Comparison of ENCODE assay signal across 1 cellular context in the genomic region with DNA sequence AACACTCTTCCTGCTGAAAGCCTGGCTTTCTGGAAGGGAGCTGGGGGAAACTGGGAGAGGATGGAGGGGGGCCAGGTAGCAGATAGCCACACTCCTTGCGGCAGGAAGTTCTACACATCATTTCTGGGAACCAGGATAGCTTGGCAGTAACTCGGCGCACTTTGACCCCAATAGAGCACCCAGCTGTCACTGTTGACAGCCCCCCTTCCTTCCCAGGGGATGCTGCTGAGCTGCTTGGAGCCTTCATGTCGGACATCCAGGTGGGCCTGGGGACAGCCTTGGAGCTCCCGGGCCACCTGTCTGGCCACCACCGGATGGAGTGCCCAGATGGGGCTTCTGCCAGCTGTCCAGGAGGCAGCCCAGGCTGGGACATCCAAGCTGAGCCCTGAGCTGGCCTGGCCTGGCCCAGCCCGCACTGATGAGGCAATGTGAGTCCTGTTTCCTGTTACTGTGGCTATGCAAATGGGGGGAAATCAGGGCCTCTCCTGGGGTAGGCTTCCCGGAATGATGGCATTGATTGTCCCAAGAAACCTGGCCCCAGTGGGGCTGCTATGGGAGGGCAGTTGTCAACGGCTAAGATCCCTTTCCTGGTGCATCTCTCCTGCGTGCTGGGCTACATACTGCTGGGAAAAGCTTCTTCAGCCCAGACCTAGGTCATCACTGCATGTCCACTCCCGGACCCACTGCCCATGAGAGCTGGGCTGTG.
A peak's percentile ranks its signal among the peaks of the same experiment; 100 is the strongest.
TF ChIP-seq lines count a peak whose summit lies in the region.

No MANE protein-coding gene starts in this region.

TF ChIP-seq in GM12878, 131 proteins besides CTCF, POLR2A, EP300 and RAD21 (continued from another document and continues in another):
- no peak for TF ChIP-seq FOXM1 (IDR thresholded peaks at IDR 0.05; ENCODE audit: low read depth, low read length)
- TF ChIP-seq POLR2AphosphoS2 (IDR thresholded peaks at IDR 0.05; ENCODE audit: low read depth, low read length): 0 out of 2 replicates have a peak, but pooled peaks have one; percentile 28
- no peak for TF ChIP-seq RUNX3 (IDR thresholded peaks at IDR 0.05; ENCODE audit: low read length)
- no peak for TF ChIP-seq BHLHE40 (IDR thresholded peaks at IDR 0.05; ENCODE audit: borderline replicate concordance in 1 of 2, low read depth in 2 of 2, low read length in 1 of 2)
- TF ChIP-seq HDAC6 (IDR thresholded peaks at IDR 0.05; ENCODE audit: unreplicated experiment): no peak
- no peak for TF ChIP-seq NFYA (IDR thresholded peaks at IDR 0.05; ENCODE audit: borderline replicate concordance, low read depth, low read length)
- no peak for TF ChIP-seq CHD2 (IDR thresholded peaks at IDR 0.05; ENCODE audit: borderline replicate concordance, low read depth, low read length)
- TF ChIP-seq ZBTB11 (CRISPR knock-in tag; IDR thresholded peaks at IDR 0.05): no peak
- no peak for TF ChIP-seq CREB1 (IDR thresholded peaks at IDR 0.05; ENCODE audit: low read depth)
- TF ChIP-seq TBL1XR1 (IDR thresholded peaks at IDR 0.05; ENCODE audit: low read depth, low read length): no peak; the same call in 1 of the 2 replicates
- no peak for TF ChIP-seq ZBTB33 (IDR thresholded peaks at IDR 0.05)
- no peak for TF ChIP-seq BCLAF1 (IDR thresholded peaks at IDR 0.05)
- TF ChIP-seq, protein P1, sequence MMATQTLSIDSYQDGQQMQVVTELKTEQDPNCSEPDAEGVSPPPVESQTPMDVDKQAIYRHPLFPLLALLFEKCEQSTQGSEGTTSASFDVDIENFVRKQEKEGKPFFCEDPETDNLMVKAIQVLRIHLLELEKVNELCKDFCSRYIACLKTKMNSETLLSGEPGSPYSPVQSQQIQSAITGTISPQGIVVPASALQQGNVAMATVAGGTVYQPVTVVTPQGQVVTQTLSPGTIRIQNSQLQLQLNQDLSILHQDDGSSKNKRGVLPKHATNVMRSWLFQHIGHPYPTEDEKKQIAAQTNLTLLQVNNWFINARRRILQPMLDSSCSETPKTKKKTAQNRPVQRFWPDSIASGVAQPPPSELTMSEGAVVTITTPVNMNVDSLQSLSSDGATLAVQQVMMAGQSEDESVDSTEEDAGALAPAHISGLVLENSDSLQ (IDR thresholded peaks at IDR 0.05): no peak
- TF ChIP-seq ELK1 (IDR thresholded peaks at IDR 0.05; ENCODE audit: low read depth, low read length): no peak
- no peak for TF ChIP-seq KDM1A (IDR thresholded peaks at IDR 0.05; ENCODE audit: borderline replicate concordance)
- TF ChIP-seq HDAC2 (IDR thresholded peaks at IDR 0.05): no peak
- no peak for TF ChIP-seq ZNF592 (IDR thresholded peaks at IDR 0.05)
- TF ChIP-seq ETV6 (conservative IDR thresholded peaks at IDR 0.05 in 1 of 2, IDR thresholded peaks at IDR 0.05 in 1 of 2; ENCODE audit: borderline replicate concordance in 1 of 2, low read depth in 1 of 2): peak in 1 of 2 experiments; percentile 80; a peak in 2 of 4 replicates
- TF ChIP-seq DPF2 (IDR thresholded peaks at IDR 0.05): peak; percentile 47; the same call in 1 of the 2 replicates
- TF ChIP-seq ZNF622 (IDR thresholded peaks at IDR 0.05): no peak
- no peak for TF ChIP-seq EGR1 (IDR thresholded peaks at IDR 0.05; ENCODE audit: borderline replicate concordance in 1 of 2, low read depth in 2 of 2, low read length in 2 of 2)
- no peak for TF ChIP-seq ZZZ3 (IDR thresholded peaks at IDR 0.05; ENCODE audit: control insufficient read depth, insufficient read length, low read depth)
- TF ChIP-seq EED (IDR thresholded peaks at IDR 0.05; ENCODE audit: low read depth): peak; percentile 85
- no peak for TF ChIP-seq ASH2L (IDR thresholded peaks at IDR 0.05; ENCODE audit: borderline replicate concordance, low read depth)
- no peak for TF ChIP-seq MLLT1 (IDR thresholded peaks at IDR 0.05)
- TF ChIP-seq ZNF274 (IDR thresholded peaks at IDR 0.05; ENCODE audit: insufficient read depth, insufficient read length): no peak
- no peak for TF ChIP-seq SPI1 (IDR thresholded peaks at IDR 0.05; ENCODE audit: borderline replicate concordance, insufficient read depth, low read depth, low read length)
- no peak for TF ChIP-seq MYB (IDR thresholded peaks at IDR 0.05; ENCODE audit: borderline replicate concordance, low read depth, low read length)
- TF ChIP-seq KAT2A (conservative IDR thresholded peaks at IDR 0.05; ENCODE audit: control insufficient read depth, low read depth, low read length): no peak
- TF ChIP-seq SREBF2 (IDR thresholded peaks at IDR 0.05; ENCODE audit: low read length): no peak
- TF ChIP-seq CBX3 (IDR thresholded peaks at IDR 0.05; ENCODE audit: borderline replicate concordance, low read depth): no peak
- no peak for TF ChIP-seq CHD1 (IDR thresholded peaks at IDR 0.05; ENCODE audit: low read depth, low read length)
- TF ChIP-seq, protein P2, sequence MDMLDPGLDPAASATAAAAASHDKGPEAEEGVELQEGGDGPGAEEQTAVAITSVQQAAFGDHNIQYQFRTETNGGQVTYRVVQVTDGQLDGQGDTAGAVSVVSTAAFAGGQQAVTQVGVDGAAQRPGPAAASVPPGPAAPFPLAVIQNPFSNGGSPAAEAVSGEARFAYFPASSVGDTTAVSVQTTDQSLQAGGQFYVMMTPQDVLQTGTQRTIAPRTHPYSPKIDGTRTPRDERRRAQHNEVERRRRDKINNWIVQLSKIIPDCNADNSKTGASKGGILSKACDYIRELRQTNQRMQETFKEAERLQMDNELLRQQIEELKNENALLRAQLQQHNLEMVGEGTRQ (IDR thresholded peaks at IDR 0.05; ENCODE audit: borderline replicate concordance, low read depth, low read length): no peak
- peak; percentile 11 for TF ChIP-seq NR2C2 (IDR thresholded peaks at IDR 0.05; ENCODE audit: borderline replicate concordance, control insufficient read depth, insufficient read length, low read depth)
- 0 out of 2 replicates have a peak, but pooled peaks have one; percentile 32 for TF ChIP-seq ATF7 (IDR thresholded peaks at IDR 0.05; ENCODE audit: low read depth)
- no peak for TF ChIP-seq MXI1 (IDR thresholded peaks at IDR 0.05; ENCODE audit: low read depth, low read length)
- TF ChIP-seq NFXL1 (IDR thresholded peaks at IDR 0.05; ENCODE audit: borderline replicate concordance): no peak
- TF ChIP-seq BRCA1 (IDR thresholded peaks at IDR 0.05; ENCODE audit: low read depth, low read length): no peak
